Comparison of ENCODE assay signal across 13 cellular contexts in the genomic region with DNA sequence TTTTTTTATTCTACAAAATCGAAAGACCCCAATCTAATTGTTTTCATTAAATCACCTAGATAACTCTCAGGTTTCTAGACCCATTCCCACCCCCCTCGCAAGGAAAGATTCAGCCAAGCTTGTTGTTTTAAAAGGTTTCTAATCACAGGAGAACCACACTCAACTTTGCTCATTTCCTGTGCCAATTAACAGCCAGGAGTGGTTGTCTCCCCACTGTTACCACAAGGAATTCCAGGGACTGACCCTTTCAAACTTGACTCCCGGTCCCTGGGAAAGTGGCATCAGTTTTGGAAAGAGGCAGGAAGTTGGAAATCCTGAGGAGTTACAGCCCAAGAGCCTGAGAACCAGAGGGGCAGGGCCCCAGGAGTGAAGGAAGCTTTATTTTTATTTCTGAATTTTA.
DNase-seq lines count a peak whose midpoint lies in the region; ATAC-seq, FAIRE-seq and TF ChIP-seq lines count a peak whose summit lies in the region.
"Had no signal": no experiment of that assay in that cellular context is flagged by ENCODE, and none has a peak within 500 bp of the region (broad histone marks: within the 10 kb centered on the region; RNA-seq: fewer than 3 reads in every experiment).

No MANE protein-coding gene starts in this region.

- no peak overlapping the region for H4K8ac ChIP-seq in H1 (ENCODE audit: extremely low read depth, insufficient read depth, low read length)

- H2BK5ac ChIP-seq in H1 (ENCODE audit: low read depth, low read length) = no peak overlapping the region

- H3K27ac Mint-ChIP-seq in nephron = peak overlapping the region; percentile 51 to 84 (median 76)
- H3K27ac Mint-ChIP-seq: CD4-positive, alpha-beta memory T cell; naive thymus-derived CD8-positive, alpha-beta T cell had no signal

- no peaks in the 10 kb centered on the region for H3K36me3 Mint-ChIP-seq in nephron (ENCODE audit: low read depth)
- H3K36me3 Mint-ChIP-seq: CD4-positive, alpha-beta memory T cell; naive thymus-derived CD8-positive, alpha-beta T cell had no signal

- H3K4me3 ChIP-seq in H1 (ENCODE audit: extremely low read depth in 1 of 4, insufficient read depth in 2 of 4, low read depth in 3 of 4, low read length in 4 of 4) = no peak overlapping the region

- DNase-seq in EH (ENCODE audit: low read depth) (peak; percentile 93), NCI-H226 (peak; percentile 14), H1 (ENCODE audit: low read depth in 1 of 2, low spot score in 2 of 2) (no peak)
- DNase-seq in stimulated activated CD4-positive, alpha-beta T cell treated with anti-CD3 and anti-CD28 coated beads, Interleukin-2, amount 100 ng/mL, for 48 hours = no peak
- DNase-seq: activated T-cell treated with anti-CD3 and anti-CD28 coated beads, Interleukin-2, amount 50 U/mL, for 48 hours; CD4-positive, alpha-beta memory T cell; naive thymus-derived CD8-positive, alpha-beta T cell; NCI-H774; stimulated activated CD4-positive, alpha-beta T cell treated with anti-CD3 and anti-CD28 coated beads, Interleukin-4, amount 100 ng/mL, for 4 hours had no signal

- no peak for TF ChIP-seq RAD21 in H1 (IDR thresholded peaks at IDR 0.05 in 1 of 2, conservative IDR thresholded peaks at IDR 0.05 in 1 of 2; ENCODE audit: low read depth in 2 of 2, low read length in 2 of 2)

- no peaks in the 10 kb centered on the region for H3K9me3 ChIP-seq in H1 (ENCODE audit: insufficient read depth in 2 of 2, low read depth in 1 of 2, low read length in 1 of 2)

- peaks cover 43% of the 10 kb centered on the region for H3K4me1 Mint-ChIP-seq in nephron
- H3K4me1 Mint-ChIP-seq: CD4-positive, alpha-beta memory T cell; naive thymus-derived CD8-positive, alpha-beta T cell had no signal

- no peak overlapping the region for H2BK120ac ChIP-seq in H1 (replicated peaks; ENCODE audit: low read depth, low read length)

- no peak overlapping the region for H3K4me3 Mint-ChIP-seq in nephron
- H3K4me3 Mint-ChIP-seq: CD4-positive, alpha-beta memory T cell; naive thymus-derived CD8-positive, alpha-beta T cell had no signal

- no peak for TF ChIP-seq EP300 in H1 (IDR thresholded peaks at IDR 0.05; ENCODE audit: borderline replicate concordance in 1 of 2, low read depth in 2 of 2, low read length in 2 of 2)

- no peaks in the 10 kb centered on the region for H3K27me3 ChIP-seq in H1 (replicated peaks in 1 of 4; ENCODE audit: control insufficient read depth in 3 of 4, extremely low read depth in 1 of 4, insufficient read depth in 3 of 4, low read length in 3 of 4)

- H4K5ac ChIP-seq in H1 (ENCODE audit: insufficient read length, low read depth, low read length) = no peak overlapping the region

- 85% methylated on average over 3 of the region's 3 CpGs; no CpG with 5 or more reads in 1 of the 2 experiments for WGBS in H1 (ENCODE audit: extremely low coverage in 1 of 2, insufficient coverage in 1 of 2, insufficient read length in 1 of 2, insufficient replicate concordance in 2 of 2, low coverage in 1 of 2, low lambda C conversion rate in 2 of 2, missing lambda C conversion rate in 1 of 2), 2 experiments

- H3K14ac ChIP-seq in H1 (ENCODE audit: insufficient read length) = no peak overlapping the region

- H2BK20ac ChIP-seq in H1 (ENCODE audit: low read length) = no peak overlapping the region

- FAIRE-seq in H1 (lab: Jason Lieb, UNC) = no peak

- no peaks in the 10 kb centered on the region for H3K23me2 ChIP-seq in H1 (ENCODE audit: low read depth, low read length)

- no peak overlapping the region for H3K23ac ChIP-seq in H1 (ENCODE audit: insufficient read length)

- no peaks in the 10 kb centered on the region for H3K79me1 ChIP-seq in H1 (ENCODE audit: low read depth, low read length)

- H2AFZ ChIP-seq in H1 (ENCODE audit: low read length) = peak overlapping the region; percentile 51; the same call in 1 of the 2 replicates

- no peak for TF ChIP-seq POLR2A in H1 (IDR thresholded peaks at IDR 0.05; ENCODE audit: control extremely low read depth in 1 of 2, low read depth in 2 of 2, low read length in 2 of 2)

- H2BK12ac ChIP-seq in H1 (ENCODE audit: low read depth, low read length) = no peak overlapping the region

- no peak overlapping the region for H4K91ac ChIP-seq in H1 (replicated peaks; ENCODE audit: insufficient read length, low read length)

- H3K4ac ChIP-seq in H1 (replicated peaks; ENCODE audit: insufficient read length, low read depth, low read length) = no peak overlapping the region

- H3K4me1 ChIP-seq in H1 (replicated peaks in 1 of 4; ENCODE audit: control insufficient read depth in 3 of 4, insufficient read depth in 4 of 4, low read length in 3 of 4) = no peaks in the 10 kb centered on the region

- no peak overlapping the region for H2BK15ac ChIP-seq in H1 (ENCODE audit: low read length)

- CTCF ChIA-PET in H1 (lab: Charles Lee; ENCODE audit: partially characterized antibody) = interaction anchor here (0.6 to 1.5 kb wide), 3 partner anchors 11 to 335 kb away, joined by 3 to 5 read pairs (median 4); no protein-coding TSS in a partner anchor

- no peaks in the 10 kb centered on the region for H3K27me3 Mint-ChIP-seq in nephron (ENCODE audit: low read depth)
- H3K27me3 Mint-ChIP-seq: CD4-positive, alpha-beta memory T cell had no signal

- no peak for ATAC-seq in HG03045 (IDR thresholded peaks at IDR 0.05; ENCODE audit: unreplicated experiment)
- no peak for ATAC-seq in GM19467 (IDR thresholded peaks at IDR 0.05; ENCODE audit: unreplicated experiment)
- no peak for ATAC-seq in GM21367 (IDR thresholded peaks at IDR 0.05; ENCODE audit: unreplicated experiment)
- ATAC-seq: naive thymus-derived CD8-positive, alpha-beta T cell had no signal

- no peak overlapping the region for H2AK5ac ChIP-seq in H1 (ENCODE audit: low read depth, low read length)

- H4K20me1 ChIP-seq in H1 (replicated peaks in 1 of 2; ENCODE audit: control insufficient read depth in 1 of 2, insufficient read depth in 2 of 2, low read length in 2 of 2) = no peaks in the 10 kb centered on the region

- no peak overlapping the region for H3K18ac ChIP-seq in H1 (ENCODE audit: extremely low read depth, low read length)

- H3K4me2 ChIP-seq in H1 (ENCODE audit: insufficient read depth in 1 of 2, low read depth in 2 of 2, low read length in 2 of 2) = no peak overlapping the region

- no peaks in the 10 kb centered on the region for H3K79me2 ChIP-seq in H1 (ENCODE audit: control insufficient read depth in 1 of 2, insufficient read depth in 2 of 2, low read length in 2 of 2)

- no peak overlapping the region for H3K56ac ChIP-seq in H1 (replicated peaks; ENCODE audit: insufficient read length, low read depth, low read length)

- H3K36me3 ChIP-seq in H1 (ENCODE audit: control insufficient read depth in 2 of 4, insufficient read depth in 4 of 4, low read length in 3 of 4) = no peaks in the 10 kb centered on the region

- H3K9ac ChIP-seq in H1 (replicated peaks in 1 of 4; ENCODE audit: extremely low read depth in 1 of 4, low read depth in 3 of 4, low read length in 3 of 4) = no peak overlapping the region

- H3K27ac ChIP-seq in H1 (ENCODE audit: low read depth, low read length) = no peak overlapping the region

- H3K9me3 Mint-ChIP-seq in nephron = no peaks in the 10 kb centered on the region

- no peak for TF ChIP-seq CTCF in H1 (IDR thresholded peaks at IDR 0.05; ENCODE audit: control extremely low read depth in 1 of 3, insufficient read depth in 1 of 3, low read depth in 1 of 3, low read length in 3 of 3)
- no peak for TF ChIP-seq CTCF in nephron (IDR thresholded peaks at IDR 0.05; ENCODE audit: unreplicated experiment in 3 of 3)

- POLR2A ChIA-PET in H1 (lab: Charles Lee; ENCODE audit: partially characterized antibody) = no interaction called here

TF ChIP-seq in H1, 55 proteins besides CTCF, POLR2A, EP300 and RAD21:
- TF ChIP-seq, protein P1, sequence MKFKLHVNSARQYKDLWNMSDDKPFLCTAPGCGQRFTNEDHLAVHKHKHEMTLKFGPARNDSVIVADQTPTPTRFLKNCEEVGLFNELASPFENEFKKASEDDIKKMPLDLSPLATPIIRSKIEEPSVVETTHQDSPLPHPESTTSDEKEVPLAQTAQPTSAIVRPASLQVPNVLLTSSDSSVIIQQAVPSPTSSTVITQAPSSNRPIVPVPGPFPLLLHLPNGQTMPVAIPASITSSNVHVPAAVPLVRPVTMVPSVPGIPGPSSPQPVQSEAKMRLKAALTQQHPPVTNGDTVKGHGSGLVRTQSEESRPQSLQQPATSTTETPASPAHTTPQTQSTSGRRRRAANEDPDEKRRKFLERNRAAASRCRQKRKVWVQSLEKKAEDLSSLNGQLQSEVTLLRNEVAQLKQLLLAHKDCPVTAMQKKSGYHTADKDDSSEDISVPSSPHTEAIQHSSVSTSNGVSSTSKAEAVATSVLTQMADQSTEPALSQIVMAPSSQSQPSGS (IDR thresholded peaks at IDR 0.05; ENCODE audit: low read length) = no peak
- TF ChIP-seq, protein P2, sequence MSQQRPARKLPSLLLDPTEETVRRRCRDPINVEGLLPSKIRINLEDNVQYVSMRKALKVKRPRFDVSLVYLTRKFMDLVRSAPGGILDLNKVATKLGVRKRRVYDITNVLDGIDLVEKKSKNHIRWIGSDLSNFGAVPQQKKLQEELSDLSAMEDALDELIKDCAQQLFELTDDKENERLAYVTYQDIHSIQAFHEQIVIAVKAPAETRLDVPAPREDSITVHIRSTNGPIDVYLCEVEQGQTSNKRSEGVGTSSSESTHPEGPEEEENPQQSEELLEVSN (IDR thresholded peaks at IDR 0.05) = no peak
- TF ChIP-seq RNF2 (IDR thresholded peaks at IDR 0.05; ENCODE audit: borderline replicate concordance, low read depth, low read length, missing control alignments, poor library complexity, severe bottlenecking) = no peak
- no peak for TF ChIP-seq RBBP5 (IDR thresholded peaks at IDR 0.05; ENCODE audit: borderline replicate concordance, low read depth, low read length)

Comparison
In these comparisons a context has a peak if more than half of its experiments do, and no peak if none do; other contexts are left out.
1. DNase-seq: peak in EH (single experiment) and NCI-H226 (single experiment); none in H1 (0 of 2) and stimulated activated CD4-positive, alpha-beta T cell treated with anti-CD3 and anti-CD28 coated beads, Interleukin-2, amount 100 ng/mL, for 48 hours (0 of 2).